In genomic region chr12:75350413-75350812, GRCh38 we compare ENCODE assay signal across 20 cellular contexts. TPM values are rescaled to one million over a fixed set of nuclear protein-coding genes. Genes with fewer than 3 reads are reported as not detected.
A peak's percentile ranks its signal among the peaks of the same experiment; 100 is the strongest.
DNase-seq lines count a peak whose midpoint lies in the region; ATAC-seq and TF ChIP-seq lines count a peak whose summit lies in the region.
"Had no signal": no experiment of that assay in that cellular context is flagged by ENCODE, and none has a peak within 500 bp of the region (broad histone marks: within the 10 kb centered on the region; RNA-seq: fewer than 3 reads in every experiment).

No MANE protein-coding gene starts in this region.

- no peaks in the 10 kb centered on the region for H3K9me3 Mint-ChIP-seq in endothelial cell (ENCODE audit: unreplicated experiment)

- no peaks in the 10 kb centered on the region for H4K20me1 ChIP-seq in DND-41 (ENCODE audit: insufficient read depth, low read length)
- H4K20me1 ChIP-seq in KMS-11 (ENCODE audit: insufficient read depth) = no peaks in the 10 kb centered on the region
- no peaks in the 10 kb centered on the region for H4K20me1 ChIP-seq in MM.1S (ENCODE audit: insufficient read depth, low read length)
- H4K20me1 ChIP-seq: BLaER1 treated with 17β-estradiol and CSF1 and Interleukin-3, amounts not matched to agents 10 nM and 100 nM had no signal

- H3K79me2 ChIP-seq in DND-41 (ENCODE audit: insufficient read depth, low read length) (no peaks in the 10 kb centered on the region), KMS-11 (ENCODE audit: insufficient read depth, low read depth) (no peaks in the 10 kb centered on the region), MM.1S (ENCODE audit: low read length) (no peaks in the 10 kb centered on the region)

- H3K4me2 ChIP-seq in DND-41 (ENCODE audit: insufficient read depth, low read length) = no peak overlapping the region
- H3K4me2 ChIP-seq in KMS-11 = peak overlapping the region; percentile 74
- no peak overlapping the region for H3K4me2 ChIP-seq in MM.1S (ENCODE audit: low read depth, low read length)
- H3K4me2 ChIP-seq: A549; BLaER1 treated with 17β-estradiol and CSF1 and Interleukin-3, amounts not matched to agents 10 nM and 100 nM had no signal

- H3K36me3 ChIP-seq in DND-41 (ENCODE audit: insufficient read depth, low read length) (no peaks in the 10 kb centered on the region), KMS-11 (ENCODE audit: insufficient read depth) (no peaks in the 10 kb centered on the region), MM.1S (replicated peaks; ENCODE audit: insufficient read depth, low read length) (no peaks in the 10 kb centered on the region)
- H3K36me3 ChIP-seq: BLaER1 treated with 17β-estradiol and CSF1 and Interleukin-3, amounts not matched to agents 10 nM and 100 nM had no signal

- H3K27ac ChIP-seq in DND-41 (ENCODE audit: low read length) (0 out of 2 replicates have a peak overlapping the region, but pooled peaks have one; percentile 7), KMS-11 (peak overlapping the region; percentile 48), MM.1S (ENCODE audit: low read length) (no peak overlapping the region)
- H3K27ac ChIP-seq: 22Rv1; A549; BLaER1 treated with 17β-estradiol and CSF1 and Interleukin-3, amounts not matched to agents 10 nM and 100 nM; C4-2B had no signal

- H3K9ac ChIP-seq in DND-41 (ENCODE audit: low read depth, low read length) = no peak overlapping the region
- peak overlapping the region; percentile 7; the same call in 1 of the 2 replicates for H3K9ac ChIP-seq in KMS-11
- H3K9ac ChIP-seq in MM.1S (ENCODE audit: low read length) = no peak overlapping the region
- H3K9ac ChIP-seq: BLaER1 treated with 17β-estradiol and CSF1 and Interleukin-3, amounts not matched to agents 10 nM and 100 nM had no signal

- H3K4me1 ChIP-seq in DND-41 (ENCODE audit: insufficient read depth, low read length) (peaks cover 17% of the 10 kb centered on the region), KMS-11 (ENCODE audit: low read depth, poor library complexity, severe bottlenecking) (peaks cover 75% of the 10 kb centered on the region), MM.1S (ENCODE audit: low read length) (no peaks in the 10 kb centered on the region)
- H3K4me1 ChIP-seq: BLaER1 treated with 17β-estradiol and CSF1 and Interleukin-3, amounts not matched to agents 10 nM and 100 nM; Caco-2 had no signal

- no peak overlapping the region for H3K27ac Mint-ChIP-seq in endothelial cell (ENCODE audit: unreplicated experiment)
- H3K27ac Mint-ChIP-seq: B cell; CD4-positive, alpha-beta T cell; CD8-positive, alpha-beta T cell had no signal

- no peak overlapping the region for H3K4me3 Mint-ChIP-seq in endothelial cell (ENCODE audit: unreplicated experiment)
- H3K4me3 Mint-ChIP-seq: B cell; CD4-positive, alpha-beta T cell; CD8-positive, alpha-beta T cell had no signal

- H3K9me3 ChIP-seq in DND-41 (ENCODE audit: insufficient read depth, low read length, severe bottlenecking) (peaks cover 9% of the 10 kb centered on the region), MM.1S (replicated peaks; ENCODE audit: insufficient read depth, low read length) (no peaks in the 10 kb centered on the region)
- H3K9me3 ChIP-seq: Caco-2 had no signal

- no peak for TF ChIP-seq CTCF in DND-41 (IDR thresholded peaks at IDR 0.05; ENCODE audit: borderline replicate concordance, extremely low read depth, low read length, poor library complexity, severe bottlenecking)
- no peak for TF ChIP-seq CTCF in KMS-11 (conservative IDR thresholded peaks at IDR 0.05; ENCODE audit: low read depth, low read length)
- TF ChIP-seq CTCF in MM.1S (IDR thresholded peaks at IDR 0.05; ENCODE audit: low read length) = no peak
- TF ChIP-seq CTCF in endothelial cell (IDR thresholded peaks at IDR 0.05; ENCODE audit: unreplicated experiment) = no peak

- H3K36me3 Mint-ChIP-seq in endothelial cell (ENCODE audit: low read depth, unreplicated experiment) = no peaks in the 10 kb centered on the region

- ATAC-seq in DND-41 (ENCODE audit: insufficient read depth, low read depth) (peak; percentile 91), GM21619 (IDR thresholded peaks at IDR 0.05; ENCODE audit: unreplicated experiment) (no peak)
- ATAC-seq: A549; CD8-positive, alpha-beta T cell had no signal

- H3K9me2 ChIP-seq in MM.1S (replicated peaks; ENCODE audit: insufficient read depth, low read length) = no peaks in the 10 kb centered on the region

- no peaks in the 10 kb centered on the region for H3K4me1 Mint-ChIP-seq in endothelial cell (ENCODE audit: unreplicated experiment)
- H3K4me1 Mint-ChIP-seq: B cell had no signal

- H3K4me3 ChIP-seq in DND-41 (ENCODE audit: low read depth in 1 of 2, low read length in 2 of 2) (no peak overlapping the region), KMS-11 (IDR thresholded peaks at IDR 0.05; ENCODE audit: insufficient read depth, low read depth, low read length) (no peak overlapping the region), MM.1S (ENCODE audit: low read length) (no peak overlapping the region)
- H3K4me3 ChIP-seq: A549; BLaER1 treated with 17β-estradiol and CSF1 and Interleukin-3, amounts not matched to agents 10 nM and 100 nM had no signal

- peak; percentile 66 for DNase-seq in DND-41
- peak; percentile 42 for DNase-seq in MM.1S
- peak; percentile 50 for DNase-seq in SW480 (ENCODE audit: low spot score)
- no peak for DNase-seq in HuH-7 (ENCODE audit: low spot score)
- DNase-seq in DMS79 treated with DMSO at 0.1 percent for 48 hours (lab: John Stamatoyannopoulos, UW) = no peak
- DNase-seq in endothelial cell (ENCODE audit: low spot score) = no peak
- DNase-seq: AML-193; Caco-2; Calu3; CD4-positive, alpha-beta T cell; CD8-positive, alpha-beta T cell; GF-D8 had no signal

- no peak overlapping the region for H2AFZ ChIP-seq in DND-41 (ENCODE audit: low read depth, low read length)
- H2AFZ ChIP-seq in KMS-11 (ENCODE audit: low read depth) = peak overlapping the region; percentile 5; the same call in 1 of the 2 replicates
- no peak overlapping the region for H2AFZ ChIP-seq in MM.1S (ENCODE audit: low read length)

- H3K27me3 ChIP-seq in DND-41 (ENCODE audit: insufficient read depth, low read length, poor library complexity) (no peaks in the 10 kb centered on the region), KMS-11 (ENCODE audit: insufficient read depth, low read depth) (no peaks in the 10 kb centered on the region), MM.1S (replicated peaks; ENCODE audit: insufficient read depth, low read length) (no peaks in the 10 kb centered on the region)
- H3K27me3 ChIP-seq: BLaER1 treated with 17β-estradiol and CSF1 and Interleukin-3, amounts not matched to agents 10 nM and 100 nM had no signal

- no peaks in the 10 kb centered on the region for H3K27me3 Mint-ChIP-seq in endothelial cell (ENCODE audit: unreplicated experiment)

- no peaks in the 10 kb centered on the region for H3F3A ChIP-seq in MM.1S (ENCODE audit: insufficient read depth, low read length)

RNA-seq across cellular contexts. Expression of gene GLIPR1L1, which starts 15.9 kb away (rescaled TPM):
- total RNA-seq in endothelial cell (ENCODE audit: unreplicated experiment) = not detected
- total RNA-seq: A172; B cell; Caco-2; Calu3; CD4-positive, alpha-beta T cell; CD8-positive, alpha-beta T cell had no signal

RNA-seq across cellular contexts. Expression of gene CAPS2, which starts 20.3 kb away (rescaled TPM):
- total RNA-seq in endothelial cell (ENCODE audit: unreplicated experiment) = 2.1 TPM
- total RNA-seq: Caco-2 had no signal

RNA-seq across cellular contexts. Expression of gene GLIPR1L2, which starts 40.5 kb away (rescaled TPM):
- 0.26 TPM for total RNA-seq in endothelial cell (ENCODE audit: unreplicated experiment)
- total RNA-seq: Caco-2; CD8-positive, alpha-beta T cell had no signal

Comparison
In these comparisons a context has a peak if more than half of its experiments do, and no peak if none do; other contexts are left out.
1. DNase-seq: peak in DND-41 (single experiment), MM.1S (single experiment) and SW480 (single experiment); none in HuH-7 (single experiment), DMS79 treated with DMSO at 0.1 percent for 48 hours (single experiment) and endothelial cell (single experiment).